In genomic region chr1:237124856-237125462, GRCh38 we compare ENCODE assay signal across 10 cellular contexts.
A peak's percentile ranks its signal among the peaks of the same experiment; 100 is the strongest.
DNase-seq lines count a peak whose midpoint lies in the region; ATAC-seq, FAIRE-seq and TF ChIP-seq lines count a peak whose summit lies in the region.
"Had no signal": no experiment of that assay in that cellular context is flagged by ENCODE, and none has a peak within 500 bp of the region (broad histone marks: within the 10 kb centered on the region; RNA-seq: fewer than 3 reads in every experiment).

No MANE protein-coding gene starts in this region.

- peaks cover 0 to 4% (median 0%) of the 10 kb centered on the region in 5 donors for H3K36me3 Mint-ChIP-seq in naive thymus-derived CD4-positive, alpha-beta T cell
- no peaks in the 10 kb centered on the region for H3K36me3 Mint-ChIP-seq in CD14-positive monocyte

- H3K4me1 Mint-ChIP-seq in naive thymus-derived CD4-positive, alpha-beta T cell = no peaks in the 10 kb centered on the region
- H3K4me1 Mint-ChIP-seq in CD14-positive monocyte = no peaks in the 10 kb centered on the region

- H3K9me3 ChIP-seq in left lung = peaks cover 0 to 12% of the 10 kb centered on the region in 2 donors
- H3K9me3 ChIP-seq in naive thymus-derived CD4-positive, alpha-beta T cell (ENCODE audit: control insufficient read depth in 2 of 3, low read length in 3 of 3) = no peaks in the 10 kb centered on the region

- intact Hi-C loops in left lung (cut with DNase I) = no loop called here
- intact Hi-C loops in naive thymus-derived CD4-positive, alpha-beta T cell (cut with micrococcal nuclease) = loop anchor here (10.0 kb wide), 1 partner anchor 1020 kb away; no protein-coding TSS in a partner anchor
- intact Hi-C loops in CD14-positive monocyte (cut with micrococcal nuclease) = no loop called here

- H3K9me3 Mint-ChIP-seq in naive thymus-derived CD4-positive, alpha-beta T cell = peaks cover 5 to 27% (median 13%) of the 10 kb centered on the region in 11 donors
- H3K9me3 Mint-ChIP-seq in CD14-positive monocyte = peaks cover 4 to 30% (median 9%) of the 10 kb centered on the region in 7 donors

- H3K36me3 ChIP-seq in left lung = no peaks in the 10 kb centered on the region
- H3K36me3 ChIP-seq in naive thymus-derived CD4-positive, alpha-beta T cell (ENCODE audit: control insufficient read depth in 2 of 3, insufficient read depth in 3 of 3, low read length in 3 of 3) = no peaks in the 10 kb centered on the region

- FAIRE-seq in TTC549 (lab: Jason Lieb, UNC) = peak; percentile 79

- H3K4me3 ChIP-seq in HL-60 (replicated peaks; ENCODE audit: insufficient read depth, low read length) (no peak overlapping the region), left lung (no peak overlapping the region)
- H3K4me3 ChIP-seq in naive thymus-derived CD4-positive, alpha-beta T cell (ENCODE audit: low read length) = no peak overlapping the region

- no peaks in the 10 kb centered on the region for H3K4me1 ChIP-seq in left lung
- H3K4me1 ChIP-seq in naive thymus-derived CD4-positive, alpha-beta T cell (ENCODE audit: control insufficient read depth in 2 of 2, insufficient read depth in 2 of 2, low read length in 2 of 2) = no peaks in the 10 kb centered on the region
- H3K4me1 ChIP-seq: parathyroid adenoma had no signal

- no peak overlapping the region for H3K4me3 Mint-ChIP-seq in naive thymus-derived CD4-positive, alpha-beta T cell
- H3K4me3 Mint-ChIP-seq in CD14-positive monocyte = no peak overlapping the region

- H3K27ac ChIP-seq in HL-60 (replicated peaks) = no peak overlapping the region
- H3K27ac ChIP-seq in left lung = no peak overlapping the region
- no peak overlapping the region for H3K27ac ChIP-seq in naive thymus-derived CD4-positive, alpha-beta T cell (ENCODE audit: low read depth, low read length)
- H3K27ac ChIP-seq: parathyroid adenoma had no signal

- DNase-seq in ELR (ENCODE audit: low read depth) = peak; percentile 34
- DNase-seq in HL-60 (ENCODE audit: low read depth in 1 of 2, low spot score in 1 of 2) = peak in 1 of 2 experiments; percentile 2
- no peak for DNase-seq in left lung
- no peak for DNase-seq in naive thymus-derived CD4-positive, alpha-beta T cell
- DNase-seq in CD14-positive monocyte (ENCODE audit: low spot score) = no peak
- DNase-seq: activated CD4-positive, alpha-beta T cell treated with anti-CD3 and anti-CD28 coated beads, Interleukin-2, amount 50 U/mL, for 48 hours had no signal

- peaks cover 0 to 4% (median 0%) of the 10 kb centered on the region in 5 donors for H3K27me3 Mint-ChIP-seq in naive thymus-derived CD4-positive, alpha-beta T cell
- peaks cover 0 to 1% (median 0%) of the 10 kb centered on the region in 3 donors for H3K27me3 Mint-ChIP-seq in CD14-positive monocyte (ENCODE audit: low read depth in 3 of 3)

- no peak overlapping the region for H3K27ac Mint-ChIP-seq in naive thymus-derived CD4-positive, alpha-beta T cell
- no peak overlapping the region for H3K27ac Mint-ChIP-seq in CD14-positive monocyte

- ATAC-seq in left lung (peak; percentile 19), HG03378 (IDR thresholded peaks at IDR 0.05; ENCODE audit: unreplicated experiment) (no peak), HG02852 (IDR thresholded peaks at IDR 0.05; ENCODE audit: unreplicated experiment) (no peak)
- ATAC-seq in naive thymus-derived CD4-positive, alpha-beta T cell = no peak

- CTCF ChIA-PET in naive thymus-derived CD4-positive, alpha-beta T cell (lab: Charles Lee) = no interaction called here

- POLR2A ChIA-PET in naive thymus-derived CD4-positive, alpha-beta T cell (lab: Charles Lee) = no interaction called here

- H3K27me3 ChIP-seq in HL-60 (ENCODE audit: insufficient read depth, poor library complexity, severe bottlenecking) (no peaks in the 10 kb centered on the region), left lung (no peaks in the 10 kb centered on the region)
- no peaks in the 10 kb centered on the region for H3K27me3 ChIP-seq in naive thymus-derived CD4-positive, alpha-beta T cell (ENCODE audit: control insufficient read depth in 2 of 2, insufficient read depth in 2 of 2, low read length in 2 of 2)

- TF ChIP-seq CTCF in HL-60 (IDR thresholded peaks at IDR 0.05; ENCODE audit: insufficient read depth, low read length) = peak; percentile 46
- TF ChIP-seq CTCF in left lung (IDR thresholded peaks at IDR 0.05) = peak in 1 of 2 donors; percentile 15
- no peak for TF ChIP-seq CTCF in CD14-positive monocyte (IDR thresholded peaks at IDR 0.05)

Comparison
In these comparisons a context has a peak if more than half of its experiments do, and no peak if none do; other contexts are left out.
1. intact Hi-C loops: an anchor here in naive thymus-derived CD4-positive, alpha-beta T cell (10.0 kb wide); none called in left lung and CD14-positive monocyte.